Comparison of ENCODE assay signal across 15 cellular contexts in genomic region chr15:59345326-59345725, GRCh38. TPM values are rescaled to one million over a fixed set of nuclear protein-coding genes. Genes with fewer than 3 reads are reported as not detected.
DNase-seq lines count a peak whose midpoint lies in the region; ATAC-seq and TF ChIP-seq lines count a peak whose summit lies in the region.
"Had no signal": no experiment of that assay in that cellular context is flagged by ENCODE, and none has a peak within 500 bp of the region (broad histone marks: within the 10 kb centered on the region; RNA-seq: fewer than 3 reads in every experiment).

No MANE protein-coding gene starts in this region.

- H3K4me3 Mint-ChIP-seq in Calu3 (ENCODE audit: low read depth, unreplicated experiment) (no peak overlapping the region), memory B cell (no peak overlapping the region)
- H3K4me3 Mint-ChIP-seq: CD4-positive, CD25-positive, alpha-beta regulatory T cell; CD8-positive, alpha-beta memory T cell; H9 had no signal

- no peaks in the 10 kb centered on the region; the same call in 1 of the 2 replicates for H3K4me1 ChIP-seq in HEK293 (ENCODE audit: control insufficient read depth, insufficient read depth, low read length)
- H3K4me1 ChIP-seq: BE2C had no signal

- H3K36me3 ChIP-seq in HEK293 (ENCODE audit: control insufficient read depth in 2 of 2, insufficient read depth in 1 of 2, low read length in 2 of 2): no peaks in the 10 kb centered on the region
- H3K36me3 ChIP-seq: BE2C had no signal

- CTCF ChIA-PET in Calu3 (lab: Charles Lee) (no interaction called here), HEK293 (lab: Yijun Ruan, JAX) (interaction anchor here (0.7 kb wide), 1 partner anchor 155 kb away, joined by 8 read pairs; no protein-coding TSS in a partner anchor)

- no peak for ATAC-seq in memory B cell (ENCODE audit: low read depth)
- no peak for ATAC-seq in HG02610 (IDR thresholded peaks at IDR 0.05; ENCODE audit: unreplicated experiment)

- no TSS peak for BruUV-seq in Calu3 (replicated peaks; lab: Mats Ljungman, UMichigan)

- intact Hi-C loops in Calu3 (cut with micrococcal nuclease; ENCODE audit: unreplicated experiment): no loop called here

- H3K36me3 Mint-ChIP-seq in Calu3 (ENCODE audit: insufficient read depth, unreplicated experiment) (peaks cover 60% of the 10 kb centered on the region), memory B cell (peaks cover 11% of the 10 kb centered on the region)
- H3K36me3 Mint-ChIP-seq: CD4-positive, CD25-positive, alpha-beta regulatory T cell; IgD-negative memory B cell had no signal

- H3K4me3 ChIP-seq in HEK293 (ENCODE audit: low read depth, low read length): no peak overlapping the region

- H3K27ac Mint-ChIP-seq in Calu3 (ENCODE audit: unreplicated experiment) (peak overlapping the region; percentile 1), memory B cell (peak overlapping the region; percentile 22)
- H3K27ac Mint-ChIP-seq: CD4-positive, CD25-positive, alpha-beta regulatory T cell; CD8-positive, alpha-beta memory T cell had no signal

- TF ChIP-seq CTCF in Calu3 (IDR thresholded peaks at IDR 0.05; ENCODE audit: unreplicated experiment) (no peak), HEK293 (tag by site-specific recombination; IDR thresholded peaks at IDR 0.05) (no peak)

- no peaks in the 10 kb centered on the region for H3K9me3 ChIP-seq in HEK293 (ENCODE audit: control insufficient read depth, insufficient read depth, low read depth, low read length)

- no peaks in the 10 kb centered on the region for H3K27me3 Mint-ChIP-seq in Calu3 (ENCODE audit: unreplicated experiment)
- no peaks in the 10 kb centered on the region for H3K27me3 Mint-ChIP-seq in memory B cell
- H3K27me3 Mint-ChIP-seq: IgD-negative memory B cell had no signal

- POLR2A ChIA-PET in HEK293 (lab: Yijun Ruan, JAX): no interaction called here

- peaks cover 74% of the 10 kb centered on the region for H3K4me1 Mint-ChIP-seq in Calu3 (ENCODE audit: low read depth, unreplicated experiment)
- peaks cover 32% of the 10 kb centered on the region for H3K4me1 Mint-ChIP-seq in memory B cell
- H3K4me1 Mint-ChIP-seq: CD8-positive, alpha-beta memory T cell had no signal

- H3K9me3 Mint-ChIP-seq in Calu3 (ENCODE audit: low read depth, unreplicated experiment): no peaks in the 10 kb centered on the region
- H3K9me3 Mint-ChIP-seq in memory B cell: peaks cover 4% of the 10 kb centered on the region
- H3K9me3 Mint-ChIP-seq: CD8-positive, alpha-beta memory T cell had no signal

- no peak for DNase-seq in Calu3
- no peak for DNase-seq in memory B cell (ENCODE audit: low spot score in 2 of 2)
- no peak for DNase-seq in activated CD8-positive, alpha-beta memory T cell treated with anti-CD3 and anti-CD28 coated beads, Interleukin-2, amount 50 U/mL, for 4 hours
- no peak for DNase-seq in stimulated activated CD4-positive, alpha-beta T cell treated with anti-CD3 and anti-CD28 coated beads, Interleukin-2, amount 100 ng/mL, for 24 hours
- DNase-seq: BE2C; C1 segment of cervical spinal cord; CD4-positive, CD25-positive, alpha-beta regulatory T cell; CD8-positive, alpha-beta memory T cell; COR-L47; GDM1; H9; KBM-7 had no signal

- H3K27ac ChIP-seq in HEK293 (ENCODE audit: extremely low read depth, low read depth, low read length): no peak overlapping the region

TF ChIP-seq in HEK293, 187 proteins besides CTCF, POLR2A, EP300 and RAD21:
- TF ChIP-seq ZNF48 (tag by site-specific recombination; IDR thresholded peaks at IDR 0.05): no peak
- TF ChIP-seq RBAK (tag by site-specific recombination; IDR thresholded peaks at IDR 0.05): no peak
- TF ChIP-seq ZNF121 (tag by site-specific recombination; IDR thresholded peaks at IDR 0.05): peak; percentile 34; the same call in 1 of the 2 replicates

RNA-seq across cellular contexts. Expression of gene MYO1E, which starts 27.3 kb away (rescaled TPM):
- 617 and 655 TPM in 2 replicates for total RNA-seq in Calu3 (2022)
